5 cellular contexts compared by ENCODE assay signal in genomic region chr5:25536461-25536860, GRCh38.
DNase-seq lines count a peak whose midpoint lies in the region; ATAC-seq, FAIRE-seq and TF ChIP-seq lines count a peak whose summit lies in the region.
"Not testable (repeated sequence)": the region's sequence is repeated elsewhere in the genome, so short reads cannot be mapped to it uniquely, and the experiment has no call there.

No MANE protein-coding gene starts in this region.

- peak; percentile 55 for ATAC-seq in GM18868 (IDR thresholded peaks at IDR 0.05; ENCODE audit: unreplicated experiment)
- ATAC-seq in GM12878: not testable (repeated sequence)

- not testable (repeated sequence) for H3K9ac ChIP-seq in GM12878 (ENCODE audit: control insufficient read depth, insufficient read depth, low read length)

- intact Hi-C loops in GM12878 (cut with micrococcal nuclease; ENCODE audit: unreplicated experiment): not testable (repeated sequence)

- not testable (repeated sequence) for H3K27me3 ChIP-seq in GM12878 (replicated peaks in 1 of 2; ENCODE audit: control insufficient read depth in 2 of 2, insufficient read depth in 2 of 2, low read length in 1 of 2)

- H3K4me2 ChIP-seq in GM12878 (ENCODE audit: control insufficient read depth, insufficient read depth): not testable (repeated sequence)

- H2AFZ ChIP-seq in GM12878 (ENCODE audit: control insufficient read depth, low read depth, low read length): not testable (repeated sequence)

- FAIRE-seq in H54 (lab: Jason Lieb, UNC): peak; percentile 27
- FAIRE-seq in GM12878 (lab: Jason Lieb, UNC): not testable (repeated sequence)

- H3K4me1 ChIP-seq in GM12878 (ENCODE audit: control insufficient read depth, insufficient read depth, low read length): not testable (repeated sequence)

- 0% methylated on average over 6 of the region's 6 CpGs for WGBS in GM12878 (ENCODE audit: insufficient coverage, insufficient replicate concordance, low lambda C conversion rate, missing lambda C conversion rate)

- TF ChIP-seq CTCF in GM12878 (IDR thresholded peaks at IDR 0.05 in 2 of 3, conservative IDR thresholded peaks at IDR 0.05 in 1 of 3; ENCODE audit: control insufficient read depth in 2 of 3, extremely low read depth in 1 of 3, insufficient read depth in 1 of 3, low read depth in 3 of 3, low read length in 3 of 3): not testable (repeated sequence)

- not testable (repeated sequence) for BruUV-seq in GM12878 (replicated peaks; lab: Mats Ljungman, UMichigan)

- H4K20me1 ChIP-seq in GM12878 (ENCODE audit: control insufficient read depth, insufficient read depth): not testable (repeated sequence)

- RAD21 ChIA-PET in GM12878 (lab: Charles Lee; ENCODE audit: unreplicated experiment): not testable (repeated sequence)

- not testable (repeated sequence) for H3K36me3 ChIP-seq in GM12878 (ENCODE audit: control insufficient read depth in 2 of 2, insufficient read depth in 2 of 2, low read length in 1 of 2)

- not testable (repeated sequence) for DNase-seq in H54 (ENCODE audit: insufficient read length, low spot score); GM12878 (ENCODE audit: low read depth, low spot score)
- DNase-seq in NCI-H69 (lab: John Stamatoyannopoulos, UW) (peak; percentile 4), UCSD-AML1 (lab: John Stamatoyannopoulos, UW; ENCODE audit: unreplicated experiment) (peak; percentile 1)

- SMC1A ChIA-PET in GM12878 (lab: Charles Lee; ENCODE audit: uncharacterized antibody, unreplicated experiment): not testable (repeated sequence)

- not testable (repeated sequence) for H3K27ac ChIP-seq in GM12878 (ENCODE audit: control insufficient read depth, insufficient read depth)

- not testable (repeated sequence) for H3K9me3 ChIP-seq in GM12878 (replicated peaks; ENCODE audit: control insufficient read depth, insufficient read depth, low read length)

- CTCF ChIA-PET in GM12878 (lab: Yijun Ruan, JAX): not testable (repeated sequence)

- H3K4me3 ChIP-seq in GM12878: not testable (repeated sequence)

- POLR2A ChIA-PET in GM12878 (lab: Charles Lee): not testable (repeated sequence)

- TF ChIP-seq POLR2A in H54 (IDR thresholded peaks at IDR 0.05; ENCODE audit: low read depth, low read length); GM12878 (IDR thresholded peaks at IDR 0.05; ENCODE audit: low read depth, low read length): not testable (repeated sequence)

- not testable (repeated sequence) for TF ChIP-seq RAD21 in GM12878 (IDR thresholded peaks at IDR 0.05; ENCODE audit: insufficient read depth, low read depth, low read length)

- not testable (repeated sequence) for H3K79me2 ChIP-seq in GM12878 (ENCODE audit: control insufficient read depth, insufficient read depth, low read length)

- not testable (repeated sequence) for TF ChIP-seq EP300 in GM12878 (IDR thresholded peaks at IDR 0.05; ENCODE audit: borderline replicate concordance in 1 of 2, control insufficient read depth in 1 of 2, low read depth in 2 of 2, low read length in 2 of 2)

- in situ Hi-C loops in GM12878 (cut with MboI): not testable (repeated sequence)

TF ChIP-seq in GM12878, 131 proteins besides CTCF, POLR2A, EP300 and RAD21:
- TF ChIP-seq MEF2B (IDR thresholded peaks at IDR 0.05; ENCODE audit: partially characterized antibody, poor library complexity, severe bottlenecking): peak; percentile 96
